1 cellular context compared by ENCODE assay signal in the genomic region with DNA sequence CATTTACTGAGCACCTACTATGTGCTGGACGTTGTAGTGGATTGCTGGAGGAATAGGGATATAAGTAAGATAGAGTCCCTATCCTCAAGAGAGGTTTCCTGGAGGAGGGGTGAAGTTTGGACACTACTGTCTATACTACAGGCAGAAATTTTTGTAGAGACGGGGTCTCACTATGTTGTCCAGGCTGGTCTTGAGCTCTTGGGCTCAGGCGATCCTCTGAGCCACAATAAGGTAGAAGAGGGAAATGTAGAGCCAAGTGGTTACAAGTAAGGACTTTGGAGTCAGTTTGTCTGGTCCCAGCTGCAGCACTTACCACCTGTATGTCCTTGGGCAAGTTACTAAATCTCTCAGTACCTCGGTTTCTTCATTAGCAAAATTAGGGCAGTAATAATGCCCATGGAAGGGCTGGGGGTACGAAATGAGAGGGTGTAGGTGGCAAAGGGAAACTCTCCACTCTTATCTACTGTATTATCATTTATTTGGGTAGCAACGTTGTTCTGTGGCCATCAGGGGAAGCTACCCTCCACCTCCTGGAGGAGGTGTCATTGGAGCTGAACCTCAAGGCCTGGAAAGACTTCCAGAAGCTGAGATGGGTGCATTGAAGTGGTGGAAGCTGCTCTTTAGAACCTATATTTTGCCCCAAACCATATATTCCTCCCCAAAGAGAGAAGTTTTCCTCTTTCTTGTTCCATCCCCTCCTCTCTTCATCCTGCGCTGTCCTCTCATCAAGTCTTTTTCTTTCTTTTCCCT.
TF ChIP-seq lines count a peak whose summit lies in the region.

No MANE protein-coding gene starts in this region.

TF ChIP-seq in HEK293T, 16 proteins besides CTCF, POLR2A, EP300 and RAD21:
- TF ChIP-seq TARDBP (IDR thresholded peaks at IDR 0.05) (no peak), CTBP1 (IDR thresholded peaks at IDR 0.05; ENCODE audit: borderline replicate concordance) (no peak), L3MBTL2 (conservative IDR thresholded peaks at IDR 0.05) (no peak), ZNF384 (IDR thresholded peaks at IDR 0.05) (no peak), HDGF (IDR thresholded peaks at IDR 0.05; ENCODE audit: borderline replicate concordance) (no peak), ARNT (IDR thresholded peaks at IDR 0.05) (no peak), FOXA1 (IDR thresholded peaks at IDR 0.05) (no peak), PKNOX1 (IDR thresholded peaks at IDR 0.05) (no peak), SP1 (IDR thresholded peaks at IDR 0.05) (no peak)
